ENCODE assay signal across 8 cellular contexts in the genomic region with DNA sequence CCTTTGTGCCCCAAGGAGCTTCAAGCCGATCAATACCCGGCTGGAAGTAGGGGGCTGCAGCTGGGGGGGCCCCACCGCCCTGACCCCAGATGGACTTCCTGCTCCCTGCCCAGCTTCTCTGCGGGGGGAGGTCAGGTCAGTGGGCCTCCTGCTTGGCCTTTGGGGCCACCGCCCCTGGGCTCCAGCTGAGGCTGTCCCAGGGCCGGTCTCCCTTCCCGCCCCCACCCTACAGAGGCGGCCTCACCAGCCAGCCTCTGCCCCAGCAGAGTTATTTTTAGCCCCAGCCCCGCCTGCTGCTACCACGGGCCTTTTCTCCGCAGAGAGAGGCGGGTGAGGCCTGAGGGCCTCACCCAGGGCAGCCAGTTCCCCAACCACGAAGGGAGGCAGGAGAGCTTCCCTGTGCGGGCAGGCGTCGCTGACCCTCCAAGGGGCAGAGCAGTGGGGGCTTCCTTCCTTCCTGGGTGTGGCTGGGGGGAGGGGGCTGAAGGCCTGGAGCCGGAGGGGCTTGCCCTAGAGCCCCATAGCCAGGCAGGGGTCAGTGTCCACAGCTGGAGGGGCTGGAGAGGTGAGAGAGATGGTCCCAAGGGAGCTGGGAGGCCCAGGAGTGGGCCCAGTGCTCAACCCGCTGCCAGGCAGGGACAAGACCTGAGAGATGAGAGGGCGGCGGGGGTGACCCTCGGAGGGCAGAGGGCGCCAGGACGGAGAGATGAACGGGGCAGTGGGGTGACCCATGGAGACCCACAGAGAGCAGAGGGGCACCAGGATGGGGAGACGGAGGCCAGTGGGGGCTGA. TPM values are rescaled to one million over a fixed set of nuclear protein-coding genes. Genes with fewer than 3 reads are reported as not detected.
DNase-seq lines count a peak whose midpoint lies in the region; ATAC-seq lines count a peak whose summit lies in the region.

No MANE protein-coding gene starts in this region.

- CTCF ChIA-PET in activated CD4-positive, alpha-beta memory T cell treated with anti-CD3 and anti-CD28 coated beads, Interleukin-2, amount 10 ng/mL, durations not matched to agents 7 days and 5 days (lab: Charles Lee): interaction anchor here (1.0 to 1.5 kb wide), 2 partner anchors 22 to 26 kb away, joined by 3 to 6 read pairs; no protein-coding TSS in a partner anchor

- H3K4me3 Mint-ChIP-seq in activated CD4-positive, alpha-beta memory T cell treated with anti-CD3 and anti-CD28 coated beads, Interleukin-2, amount 10 ng/mL, durations not matched to agents 7 days and 5 days: no peak overlapping the region

- peak; percentile 57 for DNase-seq in Ammon's horn (ENCODE audit: low spot score)
- peak; percentile 41 for DNase-seq in LHCN-M2 (ENCODE audit: low read depth)
- DNase-seq in activated CD4-positive, alpha-beta memory T cell treated with anti-CD3 and anti-CD28 coated beads, Interleukin-2, amount 10 ng/mL, durations not matched to agents 7 days and 5 days: peak; percentile 46
- DNase-seq in cardiac septum (ENCODE audit: low spot score): peak; percentile 89
- peak; percentile 84 for DNase-seq in sciatic nerve (ENCODE audit: low spot score)
- DNase-seq in D341Med (ENCODE audit: low spot score): no peak

- H3K27me3 Mint-ChIP-seq in activated CD4-positive, alpha-beta memory T cell treated with anti-CD3 and anti-CD28 coated beads, Interleukin-2, amount 10 ng/mL, durations not matched to agents 7 days and 5 days: no peaks in the 10 kb centered on the region

- H3K4me1 Mint-ChIP-seq in activated CD4-positive, alpha-beta memory T cell treated with anti-CD3 and anti-CD28 coated beads, Interleukin-2, amount 10 ng/mL, durations not matched to agents 7 days and 5 days: peaks cover 7% of the 10 kb centered on the region

- peaks cover 4% of the 10 kb centered on the region for H3K9me3 Mint-ChIP-seq in activated CD4-positive, alpha-beta memory T cell treated with anti-CD3 and anti-CD28 coated beads, Interleukin-2, amount 10 ng/mL, durations not matched to agents 7 days and 5 days

- POLR2A ChIA-PET in activated CD4-positive, alpha-beta memory T cell treated with anti-CD3 and anti-CD28 coated beads, Interleukin-2, amount 10 ng/mL, durations not matched to agents 7 days and 5 days (lab: Charles Lee): interaction anchor here (0.8 to 1.0 kb wide), 2 partner anchors 24 to 26 kb away, joined by 3 to 4 read pairs; a partner anchor contains a TSS

- ATAC-seq in GM19351 (IDR thresholded peaks at IDR 0.05; ENCODE audit: unreplicated experiment): peak; percentile 52
- peak; percentile 84 for ATAC-seq in sciatic nerve
- no peak for ATAC-seq in HG02970 (IDR thresholded peaks at IDR 0.05; ENCODE audit: low FRiP score, unreplicated experiment)

- intact Hi-C loops in cardiac septum (cut with DNase I): no loop called here
- intact Hi-C loops in sciatic nerve (cut with DNase I): no loop called here

- no peak overlapping the region for H3K27ac Mint-ChIP-seq in activated CD4-positive, alpha-beta memory T cell treated with anti-CD3 and anti-CD28 coated beads, Interleukin-2, amount 10 ng/mL, durations not matched to agents 7 days and 5 days

- H3K36me3 Mint-ChIP-seq in activated CD4-positive, alpha-beta memory T cell treated with anti-CD3 and anti-CD28 coated beads, Interleukin-2, amount 10 ng/mL, durations not matched to agents 7 days and 5 days (ENCODE audit: low read depth): no peaks in the 10 kb centered on the region

RNA-seq across cellular contexts. Expression of a gene that starts 24.6 kb away (rescaled TPM):
- total RNA-seq in LHCN-M2 (2014; rRNA removed) (8.2 and 8.5 TPM in 2 replicates), cardiac septum (14.3 TPM), sciatic nerve (13.3 TPM)
- polyA plus RNA-seq in LHCN-M2 (2012): 4.2 TPM
- total RNA-seq in activated CD4-positive, alpha-beta memory T cell treated with anti-CD3 and anti-CD28 coated beads, Interleukin-2, amount 10 ng/mL, durations not matched to agents 7 days and 5 days: 1 to 10 TPM; 5.5 to 6.3 TPM
